In genomic region chr17:7263071-7263800, GRCh38 we compare ENCODE assay signal across 10 cellular contexts. TPM values are rescaled to one million over a fixed set of nuclear protein-coding genes. Genes with fewer than 3 reads are reported as not detected.
DNase-seq lines count a peak whose midpoint lies in the region; ATAC-seq and TF ChIP-seq lines count a peak whose summit lies in the region.
"Had no signal": no experiment of that assay in that cellular context is flagged by ENCODE, and none has a peak within 500 bp of the region (broad histone marks: within the 10 kb centered on the region; RNA-seq: fewer than 3 reads in every experiment).

No MANE protein-coding gene starts in this region.

- WGBS in gastroesophageal sphincter (ENCODE audit: low coverage in 1 of 2), 2 donors, result 6 to 11% methylated on average over 10 to 19 of the region's 19 CpGs

- peak overlapping the region; percentile 40 for H3K27ac ChIP-seq in RWPE1
- no peak overlapping the region for H3K27ac ChIP-seq in gastroesophageal sphincter
- H3K27ac ChIP-seq: neutrophil had no signal

- no peak for TF ChIP-seq POLR2A in gastroesophageal sphincter (IDR thresholded peaks at IDR 0.05)

- TF ChIP-seq CTCF in RWPE1 (conservative IDR thresholded peaks at IDR 0.05; ENCODE audit: low read depth) (no peak), gastroesophageal sphincter (IDR thresholded peaks at IDR 0.05) (no peak)

- no peaks in the 10 kb centered on the region for H3K9me3 ChIP-seq in gastroesophageal sphincter
- H3K9me3 ChIP-seq: neutrophil had no signal

- peaks cover 0 to 34% (median 22%) of the 10 kb centered on the region in 3 donors for H3K4me1 ChIP-seq in gastroesophageal sphincter

- intact Hi-C loops in sciatic nerve (cut with DNase I), result no loop called here

- peaks cover 80% of the 10 kb centered on the region for H3K27me3 ChIP-seq in gastroesophageal sphincter

- POLR2A ChIA-PET in RWPE1 (lab: Yijun Ruan, JAX; ENCODE audit: low non-redundant PET), result interaction anchor here (0.6 kb wide), 1 partner anchor 1769 kb away, joined by 3 read pairs; no protein-coding TSS in a partner anchor

- CTCF ChIA-PET in RWPE1 (lab: Yijun Ruan, JAX), result interaction anchor here (0.6 to 1.8 kb wide), 4 partner anchors 33 to 425 kb away, joined by 3 to 5 read pairs (median 4); no protein-coding TSS in a partner anchor

- ATAC-seq in gastroesophageal sphincter, result peak; percentile 26
- peak; percentile 19 for ATAC-seq in sciatic nerve

- H3K4me3 ChIP-seq in gastroesophageal sphincter, result peak overlapping the region in 1 of 2 donors; percentile 3

- TF ChIP-seq EP300 in gastroesophageal sphincter (IDR thresholded peaks at IDR 0.05), result no peak

- peaks cover 0 to 14% of the 10 kb centered on the region in 2 donors for H3K36me3 ChIP-seq in gastroesophageal sphincter

- peak; percentile 37 for DNase-seq in NOMO-1 treated with DMSO at 0.1 percent for 48 hours (lab: John Stamatoyannopoulos, UW; ENCODE audit: unreplicated experiment)
- DNase-seq in NOMO-1 treated with dmso at 0.1 percent for 144 hours (lab: John Stamatoyannopoulos, UW; ENCODE audit: unreplicated experiment), result no peak
- peak; percentile 79 for DNase-seq in RWPE1 (ENCODE audit: low spot score)
- no peak for DNase-seq in sciatic nerve (ENCODE audit: low spot score)
- no peak for DNase-seq in hypothalamus (lab: John Stamatoyannopoulos, UW)
- DNase-seq in DMS 273 treated with DMSO at 0.1 percent for 48 hours (lab: John Stamatoyannopoulos, UW), result no peak
- no peak for DNase-seq in SK-N-DZ (ENCODE audit: low spot score)

RNA-seq across cellular contexts. Expression of gene CLDN7, which starts 1.0 kb away (rescaled TPM):
- 10 to 100 TPM in 1 of 4 donors, 1 to 10 TPM in 2, not detected in 1; 1.4 to 16.9 (median 4.7) TPM for total RNA-seq in gastroesophageal sphincter
- 4.1 TPM for total RNA-seq in sciatic nerve
- 0.07 TPM in 1 of 2 replicates, not detected in the other for polyA plus RNA-seq in SK-N-DZ (2014; cell fraction: cytosol; rRNA removed)
- 0.98 TPM in 1 of 2 replicates, not detected in the other for polyA plus RNA-seq in SK-N-DZ (2014; cell fraction: nucleus; rRNA removed)
- total RNA-seq: SK-MEL-5 had no signal

RNA-seq across cellular contexts. Expression of gene ELP5, which starts 11.2 kb away (rescaled TPM):
- total RNA-seq in gastroesophageal sphincter (10 to 100 TPM; 29.6 to 36.8 (median 33.8) TPM), sciatic nerve (26.7 TPM)
- polyA plus RNA-seq in SK-N-DZ (2014; cell fraction: cytosol; rRNA removed), result 66.4 and 87.1 TPM in 2 replicates
- 80.1 and 123 TPM in 2 replicates for polyA plus RNA-seq in SK-N-DZ (2014; cell fraction: nucleus; rRNA removed)

RNA-seq across cellular contexts. Expression of gene CTDNEP1, which starts 11.7 kb away (rescaled TPM):
- 10 to 100 TPM; 33.8 to 66.3 (median 52.5) TPM for total RNA-seq in gastroesophageal sphincter
- 82.0 TPM for total RNA-seq in sciatic nerve
- 42.6 and 59.0 TPM in 2 replicates for polyA plus RNA-seq in SK-N-DZ (2014; cell fraction: cytosol; rRNA removed)
- 43.1 and 72.8 TPM in 2 replicates for polyA plus RNA-seq in SK-N-DZ (2014; cell fraction: nucleus; rRNA removed)

RNA-seq across cellular contexts. Expression of gene SLC2A4, which starts 18.3 kb away (rescaled TPM):
- total RNA-seq in gastroesophageal sphincter, result 100 to 1,000 TPM in 3 of 4 donors, 10 to 100 TPM in 1; 71.8 to 200 (median 149) TPM
- total RNA-seq in sciatic nerve, result 6.1 TPM
- polyA plus RNA-seq in SK-N-DZ (2014; cell fraction: cytosol; rRNA removed), result 5.1 and 5.8 TPM in 2 replicates
- 11.3 and 12.5 TPM in 2 replicates for polyA plus RNA-seq in SK-N-DZ (2014; cell fraction: nucleus; rRNA removed)

RNA-seq across cellular contexts. Expression of gene GABARAP, which starts 21.0 kb away (rescaled TPM):
- total RNA-seq in gastroesophageal sphincter (100 to 1,000 TPM; 289 to 437 (median 386) TPM), sciatic nerve (397 TPM)
- 211 and 240 TPM in 2 replicates for polyA plus RNA-seq in SK-N-DZ (2014; cell fraction: cytosol; rRNA removed)
- polyA plus RNA-seq in SK-N-DZ (2014; cell fraction: nucleus; rRNA removed), result 119 and 142 TPM in 2 replicates

Comparison
In these comparisons a context has a peak if more than half of its experiments do, and no peak if none do; other contexts are left out.
1. DNase-seq: peak in NOMO-1 treated with DMSO at 0.1 percent for 48 hours (single experiment) and RWPE1 (single experiment); none in NOMO-1 treated with dmso at 0.1 percent for 144 hours (single experiment), sciatic nerve (single experiment), hypothalamus (0 of 51), DMS 273 treated with DMSO at 0.1 percent for 48 hours (single experiment) and SK-N-DZ (single experiment).